In genomic region chr1:26156285-26157038, GRCh38 we compare ENCODE assay signal across 1 cellular context.
A peak's percentile ranks its signal among the peaks of the same experiment; 100 is the strongest.
TF ChIP-seq lines count a peak whose summit lies in the region.

No MANE protein-coding gene starts in this region.

TF ChIP-seq in HepG2, 621 proteins besides CTCF, POLR2A, EP300 and RAD21:
- TF ChIP-seq ZNF652 (CRISPR knock-in tag; IDR thresholded peaks at IDR 0.05; ENCODE audit: borderline replicate concordance, low read depth) (peak; percentile 88), PHB2 (IDR thresholded peaks at IDR 0.05; ENCODE audit: partially characterized antibody) (no peak)
TF ChIP-seq in HepG2: peak in this region for 1.
